ENCODE assay signal across 2 cellular contexts in the genomic region with DNA sequence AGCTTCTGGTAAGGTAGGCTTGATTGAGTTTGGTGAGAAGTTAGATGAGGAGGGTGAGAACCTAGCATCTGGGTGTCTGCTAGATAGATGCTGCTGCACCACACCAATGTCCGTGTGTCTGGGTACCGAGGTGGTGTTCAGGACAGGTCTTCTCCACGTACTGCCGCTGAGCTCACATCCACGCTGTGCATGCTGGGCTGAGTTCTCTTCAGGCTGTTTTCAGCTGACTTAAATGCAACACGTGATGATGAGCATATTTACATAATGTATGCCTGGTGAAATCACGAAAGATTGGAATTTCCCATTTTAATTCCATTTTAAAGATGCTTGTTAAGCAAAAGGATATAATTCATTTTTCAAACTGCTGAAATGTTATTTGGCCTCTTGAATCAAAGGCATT.
TF ChIP-seq lines count a peak whose summit lies in the region.

No MANE protein-coding gene starts in this region.

TF ChIP-seq in IMR-90, 13 proteins besides CTCF, POLR2A, EP300 and RAD21:
- TF ChIP-seq SMC3 (IDR thresholded peaks at IDR 0.05; ENCODE audit: low read depth, low read length) = no peak
- TF ChIP-seq, protein P1, sequence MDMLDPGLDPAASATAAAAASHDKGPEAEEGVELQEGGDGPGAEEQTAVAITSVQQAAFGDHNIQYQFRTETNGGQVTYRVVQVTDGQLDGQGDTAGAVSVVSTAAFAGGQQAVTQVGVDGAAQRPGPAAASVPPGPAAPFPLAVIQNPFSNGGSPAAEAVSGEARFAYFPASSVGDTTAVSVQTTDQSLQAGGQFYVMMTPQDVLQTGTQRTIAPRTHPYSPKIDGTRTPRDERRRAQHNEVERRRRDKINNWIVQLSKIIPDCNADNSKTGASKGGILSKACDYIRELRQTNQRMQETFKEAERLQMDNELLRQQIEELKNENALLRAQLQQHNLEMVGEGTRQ (IDR thresholded peaks at IDR 0.05; ENCODE audit: low read depth, low read length) = peak; percentile 26; the same call in 1 of the 2 replicates
- TF ChIP-seq, protein P2, sequence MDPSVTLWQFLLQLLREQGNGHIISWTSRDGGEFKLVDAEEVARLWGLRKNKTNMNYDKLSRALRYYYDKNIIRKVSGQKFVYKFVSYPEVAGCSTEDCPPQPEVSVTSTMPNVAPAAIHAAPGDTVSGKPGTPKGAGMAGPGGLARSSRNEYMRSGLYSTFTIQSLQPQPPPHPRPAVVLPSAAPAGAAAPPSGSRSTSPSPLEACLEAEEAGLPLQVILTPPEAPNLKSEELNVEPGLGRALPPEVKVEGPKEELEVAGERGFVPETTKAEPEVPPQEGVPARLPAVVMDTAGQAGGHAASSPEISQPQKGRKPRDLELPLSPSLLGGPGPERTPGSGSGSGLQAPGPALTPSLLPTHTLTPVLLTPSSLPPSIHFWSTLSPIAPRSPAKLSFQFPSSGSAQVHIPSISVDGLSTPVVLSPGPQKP (IDR thresholded peaks at IDR 0.05; ENCODE audit: borderline replicate concordance, low read depth, low read length) = no peak

TF ChIP-seq in K562, 482 proteins besides CTCF, POLR2A, EP300 and RAD21:
- TF ChIP-seq EGR1 (conservative IDR thresholded peaks at IDR 0.05) = no peak
- TF ChIP-seq MEIS2 (IDR thresholded peaks at IDR 0.05; ENCODE audit: partially characterized antibody) = no peak
- TF ChIP-seq, protein P1 (CRISPR knock-in tag; IDR thresholded peaks at IDR 0.05) = peak; percentile 52
- TF ChIP-seq NR3C1 (CRISPR knock-in tag; IDR thresholded peaks at IDR 0.05) = no peak
- no peak for TF ChIP-seq ESRRA (IDR thresholded peaks at IDR 0.05; ENCODE audit: borderline replicate concordance, low read depth)
- TF ChIP-seq ERF (CRISPR knock-in tag; IDR thresholded peaks at IDR 0.05) = no peak
